Comparison of ENCODE assay signal across 15 cellular contexts in the genomic region with DNA sequence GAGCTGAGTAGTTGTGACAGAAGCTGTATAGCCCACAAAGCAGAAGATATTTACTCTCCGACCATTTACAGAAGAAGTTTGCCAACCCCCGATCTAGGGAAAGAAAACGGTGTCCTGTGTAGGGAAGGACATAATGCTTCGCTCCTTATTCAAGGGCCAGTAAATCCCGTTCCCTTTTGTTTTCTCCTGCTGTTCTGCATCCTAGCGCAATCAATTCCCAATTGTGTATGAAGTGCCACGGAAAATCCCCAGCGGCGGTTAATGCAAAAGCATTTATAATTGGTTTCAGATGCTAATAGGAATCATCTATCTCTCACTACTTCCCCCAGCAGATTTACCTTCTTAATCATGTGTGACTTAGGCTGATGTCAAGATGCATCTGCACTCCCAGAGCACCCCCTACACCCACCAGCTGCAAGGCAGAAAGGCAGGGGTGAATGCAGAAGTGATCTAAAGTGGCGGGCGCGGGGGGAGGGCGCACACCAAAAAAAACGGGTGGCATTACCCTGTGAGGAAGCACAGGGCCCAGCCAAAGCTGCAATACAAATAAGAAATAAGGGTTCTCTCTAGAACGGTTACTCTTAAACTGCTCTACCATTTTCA. TPM values are rescaled to one million over a fixed set of nuclear protein-coding genes. Genes with fewer than 3 reads are reported as not detected.
DNase-seq lines count a peak whose midpoint lies in the region; TF ChIP-seq lines count a peak whose summit lies in the region.
"Had no signal": no experiment of that assay in that cellular context is flagged by ENCODE, and none has a peak within 500 bp of the region (broad histone marks: within the 10 kb centered on the region; RNA-seq: fewer than 3 reads in every experiment).

No MANE protein-coding gene starts in this region.

- peak overlapping the region; percentile 36 for H4K12ac ChIP-seq in trophoblast cell (ENCODE audit: low read depth, low read length)

- in situ Hi-C loops in GM13977 (cut with MboI; ENCODE audit: low pct_unique_long_range_greater_than_20kb, low sequenced_read_pairs, unreplicated experiment) = no loop called here

- no peak overlapping the region for H4K91ac ChIP-seq in trophoblast cell (ENCODE audit: low read depth, low read length)

- no peak for TF ChIP-seq EP300 in sigmoid colon (IDR thresholded peaks at IDR 0.05)

- H3K79me1 ChIP-seq in trophoblast cell (ENCODE audit: low read length) = no peaks in the 10 kb centered on the region

- no peak overlapping the region for H3K23ac ChIP-seq in trophoblast cell (ENCODE audit: low read length)

- H3K9ac ChIP-seq in SK-N-MC (ENCODE audit: insufficient read length) = no peak overlapping the region
- no peak overlapping the region for H3K9ac ChIP-seq in trophoblast cell (ENCODE audit: low read length)

- WGBS in trophoblast cell (ENCODE audit: extremely low coverage, insufficient coverage, insufficient read length) = no CpG with 5 or more reads among the region's 15 CpGs
- WGBS in sigmoid colon, 2 donors = 69 to 79% methylated on average over 15 of the region's 15 CpGs

- no peaks in the 10 kb centered on the region for H3K9me3 ChIP-seq in SK-N-MC (ENCODE audit: low read depth, low read length)
- H3K9me3 ChIP-seq in trophoblast cell (ENCODE audit: insufficient read depth, low read depth, low read length) = no peaks in the 10 kb centered on the region
- no peaks in the 10 kb centered on the region for H3K9me3 ChIP-seq in sigmoid colon
- H3K9me3 ChIP-seq: left ventricle myocardium inferior had no signal

- H2AFZ ChIP-seq in trophoblast cell (ENCODE audit: insufficient read depth, low read length, poor library complexity) = no peak overlapping the region

- H3K4me2 ChIP-seq in trophoblast cell (ENCODE audit: low read length) = no peak overlapping the region

- H3K4me3 ChIP-seq in HL-60 (replicated peaks; ENCODE audit: insufficient read depth, low read length) = no peak overlapping the region
- H3K4me3 ChIP-seq in SK-N-MC = peak overlapping the region; percentile 30; the same call in 1 of the 2 replicates
- H3K4me3 ChIP-seq in trophoblast cell (ENCODE audit: low read depth, low read length) = no peak overlapping the region
- H3K4me3 ChIP-seq in sigmoid colon = no peak overlapping the region
- H3K4me3 ChIP-seq: left ventricle myocardium inferior had no signal

- H3K27ac ChIP-seq in HL-60 (replicated peaks) (peak overlapping the region; percentile 58), SK-N-MC (no peak overlapping the region), trophoblast cell (ENCODE audit: low read depth, low read length) (no peak overlapping the region), sigmoid colon (no peak overlapping the region)
- H3K27ac ChIP-seq: left ventricle myocardium inferior, WERI-Rb-1 had no signal

- no peak overlapping the region for H2BK12ac ChIP-seq in trophoblast cell (ENCODE audit: low read length)

- H3K36me3 ChIP-seq in SK-N-MC (ENCODE audit: insufficient read depth, low read length) (no peaks in the 10 kb centered on the region), trophoblast cell (ENCODE audit: control insufficient read depth in 1 of 2, insufficient read depth in 2 of 2, low read length in 2 of 2) (no peaks in the 10 kb centered on the region), sigmoid colon (no peaks in the 10 kb centered on the region)
- H3K36me3 ChIP-seq: left ventricle myocardium inferior, WERI-Rb-1 had no signal

- H3K27me3 ChIP-seq in HL-60 (ENCODE audit: insufficient read depth, poor library complexity, severe bottlenecking) (no peaks in the 10 kb centered on the region), trophoblast cell (ENCODE audit: insufficient read depth, low read length) (no peaks in the 10 kb centered on the region), sigmoid colon (no peaks in the 10 kb centered on the region)

- H3K18ac ChIP-seq in trophoblast cell (ENCODE audit: low read length) = no peak overlapping the region

- no peaks in the 10 kb centered on the region for H3K79me2 ChIP-seq in trophoblast cell (ENCODE audit: control insufficient read depth, insufficient read depth, low read length, poor library complexity)

- no peak overlapping the region for H4K8ac ChIP-seq in trophoblast cell (ENCODE audit: low read depth, low read length)

- H3K4me1 ChIP-seq in trophoblast cell (ENCODE audit: control insufficient read depth in 1 of 2, insufficient read depth in 2 of 2, low read length in 2 of 2) (no peaks in the 10 kb centered on the region), sigmoid colon (no peaks in the 10 kb centered on the region)
- H3K4me1 ChIP-seq: left ventricle myocardium inferior had no signal

- no peak overlapping the region for H2BK120ac ChIP-seq in trophoblast cell (ENCODE audit: insufficient read depth, low read length, poor library complexity)

- H2BK5ac ChIP-seq in trophoblast cell (ENCODE audit: low read depth, low read length, poor library complexity) = no peak overlapping the region

- intact Hi-C loops in sigmoid colon (cut with DNase I) = no loop called here

- no peak for TF ChIP-seq POLR2A in sigmoid colon (IDR thresholded peaks at IDR 0.05)

- TF ChIP-seq CTCF in GM13977 (IDR thresholded peaks at IDR 0.05; ENCODE audit: extremely low read depth, insufficient read depth, missing control alignments) (no peak), HL-60 (IDR thresholded peaks at IDR 0.05; ENCODE audit: insufficient read depth, low read length) (no peak), sigmoid colon (IDR thresholded peaks at IDR 0.05) (no peak)

- H3K14ac ChIP-seq in trophoblast cell (ENCODE audit: low read length) = no peak overlapping the region

- no peak overlapping the region for H3K4ac ChIP-seq in trophoblast cell (ENCODE audit: low read depth, low read length)

- H2AK5ac ChIP-seq in trophoblast cell (ENCODE audit: low read length) = no peak overlapping the region

- DNase-seq in GM13977 (ENCODE audit: low spot score) (peak; percentile 38), HL-60 (ENCODE audit: low read depth in 1 of 2, low spot score in 1 of 2) (peak in 1 of 2 experiments; percentile 66), SK-N-MC (ENCODE audit: low read depth, low spot score) (peak; percentile 44), trophoblast cell (no peak), occipital lobe (lab: John Stamatoyannopoulos, UW) (no peak), sigmoid colon (no peak), amygdala (lab: John Stamatoyannopoulos, UW) (no peak)
- DNase-seq: activated naive CD8-positive, alpha-beta T cell treated with anti-CD3 and anti-CD28 coated beads, Interleukin-2, amount 10 ng/mL, durations not matched to agents 7 days and 5 days; Kasumi-1; left ventricle myocardium inferior; NCI-H1417 treated with DMSO at 0.1 percent for 48 hours; SHP77; stimulated activated CD4-positive, alpha-beta T cell treated with anti-CD3 and anti-CD28 coated beads, Interleukin-2, amount 100 ng/mL, for 24 hours; WERI-Rb-1 had no signal

RNA-seq across cellular contexts. Expression of gene SSTR2, which starts 32.7 kb away (rescaled TPM):
- 0.81 and 0.86 TPM in 2 replicates for polyA plus RNA-seq in trophoblast cell (2013)
- total RNA-seq in occipital lobe (44.5 TPM), sigmoid colon (under 1 TPM; under 0.01 to 0.54 (median 0.30) TPM)
- polyA plus RNA-seq in sigmoid colon = under 1 TPM; 0.46 to 0.95 (median 0.60) TPM
- total RNA-seq: activated naive CD8-positive, alpha-beta T cell treated with anti-CD3 and anti-CD28 coated beads, Interleukin-2, amount 10 ng/mL, durations not matched to agents 7 days and 5 days; epithelial cell of proximal tubule had no signal

RNA-seq across cellular contexts. Expression of gene SLC39A11, which starts 39.6 kb away (rescaled TPM):
- 19.4 and 20.0 TPM in 2 replicates for polyA plus RNA-seq in trophoblast cell (2013)
- 9.5 TPM for total RNA-seq in occipital lobe
- total RNA-seq in sigmoid colon = 10 to 100 TPM in 1 of 4 donors, 1 to 10 TPM in 3; 7.6 to 16.4 (median 8.0) TPM
- 10 to 100 TPM in 2 of 3 donors, 1 to 10 TPM in 1; 8.4 to 12.8 (median 10.2) TPM for polyA plus RNA-seq in sigmoid colon

Comparison
In these comparisons a context has a peak if more than half of its experiments do, and no peak if none do; other contexts are left out.
1. DNase-seq: peak in GM13977 (single experiment) and SK-N-MC (single experiment); none in trophoblast cell (0 of 2), occipital lobe (single experiment), sigmoid colon (single experiment) and amygdala (0 of 56).
2. RNA of gene SSTR2, which starts 32.7 kb away (total RNA-seq): 44.5 TPM in occipital lobe (single experiment); under 0.01 to 0.54 TPM in sigmoid colon; every median in the first group is over 10 times any median in the second.